Comparison of ENCODE assay signal across 8 cellular contexts in genomic region chr5:141343242-141343952, GRCh38. TPM values are rescaled to one million over a fixed set of nuclear protein-coding genes. Genes with fewer than 3 reads are reported as not detected.
DNase-seq lines count a peak whose midpoint lies in the region; ATAC-seq, FAIRE-seq and TF ChIP-seq lines count a peak whose summit lies in the region.

PCDHGA3 (plus strand) TSS chr5:141343829; CDS start chr5:141344034, 205 bp downstream.

- POLR2A ChIA-PET in PC-3 (lab: Charles Lee; ENCODE audit: unreplicated experiment) = no interaction called here

- no peaks in the 10 kb centered on the region for H3K79me2 ChIP-seq in PC-3 (ENCODE audit: low read length)

- H4K20me1 ChIP-seq in PC-3 (ENCODE audit: low read length) = no peaks in the 10 kb centered on the region

- CTCF ChIA-PET in PC-3 (lab: Charles Lee) = no interaction called here

- peak within 1 kb of the TSS; percentile 40 to 41 for H3K4me3 ChIP-seq in kidney (ENCODE audit: low read length in 2 of 2)
- no peak within 1 kb of the TSS for H3K4me3 ChIP-seq in PC-3 (ENCODE audit: low read length)

- H3K36me3 ChIP-seq in kidney (ENCODE audit: control insufficient read depth in 1 of 2, insufficient read depth in 2 of 2, low read length in 2 of 2) (no peaks in the 10 kb centered on the region), PC-3 (ENCODE audit: low read depth, low read length) (no peaks in the 10 kb centered on the region)

- no peaks in the 10 kb centered on the region for H3F3A ChIP-seq in PC-3 (ENCODE audit: low read length, unreplicated experiment)

- H3K4me1 ChIP-seq in kidney (ENCODE audit: control insufficient read depth in 1 of 2, insufficient read depth in 1 of 2, low read depth in 1 of 2, low read length in 2 of 2) (no peaks in the 10 kb centered on the region), PC-3 (ENCODE audit: insufficient read depth, low read length) (no peaks in the 10 kb centered on the region)

- BruUV-seq in PC-3 (replicated peaks; lab: Mats Ljungman, UMichigan) = no TSS peak

- FAIRE-seq in kidney (lab: Jason Lieb, UNC) = no peak

- no peak for ATAC-seq in GM18858 (IDR thresholded peaks at IDR 0.05; ENCODE audit: unreplicated experiment)
- ATAC-seq in PC-3 = no peak

- DNase-seq in AG08396 (ENCODE audit: low spot score) (peak; percentile 67), H4 (ENCODE audit: low spot score) (peak; percentile 75), astrocyte of the hippocampus (ENCODE audit: low read depth, low spot score) (peak; percentile 38), kidney (no peak), NCI-H1417 (lab: John Stamatoyannopoulos, UW) (no peak), ACHN (no peak), PC-3 (no peak)

- no peak within 1 kb of the TSS for H2AFZ ChIP-seq in PC-3 (ENCODE audit: low read length)

- H3K27me3 ChIP-seq in PC-3 (ENCODE audit: low read length) = no peaks in the 10 kb centered on the region

- H3K27ac ChIP-seq in kidney (ENCODE audit: low read depth in 2 of 2, low read length in 2 of 2) (no peak within 1 kb of the TSS), PC-3 (ENCODE audit: low read length) (no peak within 1 kb of the TSS)

- no peak within 1 kb of the TSS for H3K9ac ChIP-seq in kidney (ENCODE audit: low read length in 2 of 2)
- H3K9ac ChIP-seq in PC-3 (ENCODE audit: low read length) = no peak within 1 kb of the TSS

- in situ Hi-C loops in ACHN (cut with HindIII; ENCODE audit: low pct_ligation_motif_present, low pct_unique_long_range_greater_than_20kb, low sequenced_read_pairs) = no loop called here

- peaks cover 19 to 53% of the 10 kb centered on the region in 2 donors for H3K9me3 ChIP-seq in kidney (ENCODE audit: control insufficient read depth in 1 of 2, low read length in 2 of 2)
- H3K9me3 ChIP-seq in PC-3 (ENCODE audit: low read length) = no peaks in the 10 kb centered on the region

- intact Hi-C loops in kidney (cut with DNase I) = no loop called here
- intact Hi-C loops in PC-3 (cut with micrococcal nuclease) = no loop called here

- H3K4me2 ChIP-seq in PC-3 (ENCODE audit: low read length) = no peak within 1 kb of the TSS

- TF ChIP-seq CTCF in kidney (IDR thresholded peaks at IDR 0.05; ENCODE audit: borderline replicate concordance, extremely low read depth, insufficient read depth) (no peak), PC-3 (conservative IDR thresholded peaks at IDR 0.05; ENCODE audit: low read depth, low read length) (no peak; the same call in 1 of the 2 replicates)

- no peaks in the 10 kb centered on the region for H3K9me2 ChIP-seq in PC-3 (replicated peaks; ENCODE audit: low read length)

RNA-seq across cellular contexts. Expression of gene PCDHGA3, which starts in this region (rescaled TPM):
- total RNA-seq in H4 (2014; rRNA removed; shearing (Covaris generic)) = 10.3 and 11.5 TPM in 2 replicates
- total RNA-seq in kidney (4.0 TPM), PC-3 (2014; rRNA removed) (not detected in 2 replicates)
- polyA plus RNA-seq in kidney (ENCODE audit: insufficient read depth, low read depth, low replicate concordance) = 0.22 TPM

Comparison
In these comparisons a context has a peak if more than half of its experiments do, and no peak if none do; other contexts are left out.
1. DNase-seq: peak in AG08396 (single experiment), H4 (single experiment) and astrocyte of the hippocampus (single experiment); none in kidney (single experiment), NCI-H1417 (0 of 3), ACHN (single experiment) and PC-3 (single experiment).